8 cellular contexts compared by ENCODE assay signal in genomic region chr2:199739413-199740110, GRCh38.
A peak's percentile ranks its signal among the peaks of the same experiment; 100 is the strongest.
DNase-seq lines count a peak whose midpoint lies in the region; ATAC-seq, FAIRE-seq and TF ChIP-seq lines count a peak whose summit lies in the region.

No MANE protein-coding gene starts in this region.

- no peaks in the 10 kb centered on the region for H4K20me1 ChIP-seq in MM.1S (ENCODE audit: insufficient read depth, low read length)

- peak; percentile 66 for ATAC-seq in GM19328 (IDR thresholded peaks at IDR 0.05; ENCODE audit: unreplicated experiment)
- ATAC-seq in HG02588 (IDR thresholded peaks at IDR 0.05; ENCODE audit: unreplicated experiment) = no peak

- H3K4me3 ChIP-seq in BJ (ENCODE audit: low read depth, low read length) = no peak overlapping the region
- no peak overlapping the region for H3K4me3 ChIP-seq in MM.1S (ENCODE audit: low read length)

- peak overlapping the region; percentile 7; the same call in 1 of the 2 replicates for H2AFZ ChIP-seq in MM.1S (ENCODE audit: low read length)

- no peaks in the 10 kb centered on the region for H3F3A ChIP-seq in MM.1S (ENCODE audit: insufficient read depth, low read length)

- no peak overlapping the region for H3K27ac Mint-ChIP-seq in MCF 10A (ENCODE audit: low read depth, unreplicated experiment)

- intact Hi-C loops in MCF 10A (cut with micrococcal nuclease) = loop anchor here (1.0 to 10.0 kb wide), 5 partner anchors 35 to 1425 kb away; no protein-coding TSS in a partner anchor

- H3K36me3 ChIP-seq in BJ (ENCODE audit: control insufficient read depth, insufficient read depth, low read length) (no peaks in the 10 kb centered on the region), MM.1S (replicated peaks; ENCODE audit: insufficient read depth, low read length) (no peaks in the 10 kb centered on the region)

- TF ChIP-seq CTCF in BJ (IDR thresholded peaks at IDR 0.05; ENCODE audit: insufficient read depth, low read depth, low read length) (peak; percentile 85), MM.1S (IDR thresholded peaks at IDR 0.05; ENCODE audit: low read length) (peak; percentile 95), MCF 10A (IDR thresholded peaks at IDR 0.05; ENCODE audit: unreplicated experiment) (peak; percentile 90)

- DNase-seq in BJ (ENCODE audit: low read depth) = no peak
- DNase-seq in MM.1S = peak; percentile 50
- peak; percentile 69 for DNase-seq in MCF 10A (ENCODE audit: unreplicated experiment)
- DNase-seq in iris pigment epithelial cell (ENCODE audit: low read depth) = peak; percentile 58
- peak; percentile 33 to 48 for DNase-seq in stimulated activated CD4-positive, alpha-beta T cell treated with anti-CD3 and anti-CD28 coated beads, Interleukin-15, amount 100 ng/mL, for 48 hours (ENCODE audit: low read depth in 2 of 2)

- H3K4me1 Mint-ChIP-seq in MCF 10A (ENCODE audit: insufficient read depth, unreplicated experiment) = peaks cover 12% of the 10 kb centered on the region

- H3K27ac ChIP-seq in MM.1S (ENCODE audit: low read length) = no peak overlapping the region

- H3K4me3 Mint-ChIP-seq in MCF 10A (ENCODE audit: unreplicated experiment) = no peak overlapping the region

- H3K27me3 Mint-ChIP-seq in MCF 10A (ENCODE audit: insufficient read depth, unreplicated experiment) = peaks cover 44% of the 10 kb centered on the region

- POLR2A ChIA-PET in BJ (lab: Charles Lee) (no interaction called here), MCF 10A (lab: Yijun Ruan, JAX) (interaction anchor here (0.6 kb wide), 1 partner anchor 1304 kb away, joined by 3 read pairs; no protein-coding TSS in a partner anchor)

- no peak overlapping the region for H3K9ac ChIP-seq in MM.1S (ENCODE audit: low read length)

- no peaks in the 10 kb centered on the region for H3K79me2 ChIP-seq in MM.1S (ENCODE audit: low read length)

- H3K9me3 ChIP-seq in MM.1S (replicated peaks; ENCODE audit: insufficient read depth, low read length) = no peaks in the 10 kb centered on the region

- FAIRE-seq in TTC549 (lab: Jason Lieb, UNC) = peak; percentile 19

- CTCF ChIA-PET in BJ (lab: Yijun Ruan, JAX) = interaction anchor here (0.6 to 5.3 kb wide), 25 partner anchors 9 to 1480 kb away, joined by 3 to 49 read pairs (median 4); no protein-coding TSS in a partner anchor
- CTCF ChIA-PET in MCF 10A (lab: Yijun Ruan, JAX) = interaction anchor here (0.5 to 8.4 kb wide), 94 partner anchors 8 to 1960 kb away, joined by 3 to 141 read pairs (median 4); no protein-coding TSS in a partner anchor

- H3K36me3 Mint-ChIP-seq in MCF 10A (ENCODE audit: insufficient read depth, unreplicated experiment) = no peaks in the 10 kb centered on the region

- H3K9me2 ChIP-seq in MM.1S (replicated peaks; ENCODE audit: insufficient read depth, low read length) = no peaks in the 10 kb centered on the region

- no TSS peak for BruUV-seq in MCF 10A (replicated peaks; lab: Mats Ljungman, UMichigan)

- H3K27me3 ChIP-seq in BJ (ENCODE audit: control insufficient read depth, insufficient read depth, low read length) = 0 out of 2 replicates have a peak, but pooled peaks cover 2% of the 10 kb centered on the region
- no peaks in the 10 kb centered on the region for H3K27me3 ChIP-seq in MM.1S (replicated peaks; ENCODE audit: insufficient read depth, low read length)

- H3K4me1 ChIP-seq in MM.1S (ENCODE audit: low read length) = no peaks in the 10 kb centered on the region

- H3K4me2 ChIP-seq in MM.1S (ENCODE audit: low read depth, low read length) = peak overlapping the region; percentile 40; the same call in 1 of the 2 replicates

- H3K9me3 Mint-ChIP-seq in MCF 10A (ENCODE audit: unreplicated experiment) = no peaks in the 10 kb centered on the region
